ENCODE assay signal across 28 cellular contexts in the genomic region with DNA sequence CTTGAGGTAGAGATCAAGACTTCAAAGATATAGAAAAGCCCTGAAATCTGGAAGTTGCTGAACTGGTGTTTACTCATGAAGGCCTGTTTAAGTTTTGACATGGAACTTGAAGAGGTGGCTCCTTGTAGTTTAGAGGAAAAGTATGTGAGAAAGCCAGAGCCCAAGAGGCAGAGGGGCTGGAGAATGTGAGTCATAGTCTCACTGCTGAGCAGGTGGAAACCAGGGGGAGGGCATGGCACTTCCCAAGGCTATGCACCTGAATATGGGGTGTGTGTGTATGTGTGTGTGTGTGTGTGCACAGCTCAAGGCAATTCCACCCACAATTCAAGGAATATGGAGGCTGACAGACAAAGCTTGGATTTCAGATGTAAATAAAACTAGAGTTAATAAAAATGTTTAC. TPM values are rescaled to one million over a fixed set of nuclear protein-coding genes. Genes with fewer than 3 reads are reported as not detected.
A peak's percentile ranks its signal among the peaks of the same experiment; 100 is the strongest.
DNase-seq lines count a peak whose midpoint lies in the region; ATAC-seq, FAIRE-seq and TF ChIP-seq lines count a peak whose summit lies in the region.
"Had no signal": no experiment of that assay in that cellular context is flagged by ENCODE, and none has a peak within 500 bp of the region (broad histone marks: within the 10 kb centered on the region; RNA-seq: fewer than 3 reads in every experiment).

No MANE protein-coding gene starts in this region.

- no peak overlapping the region for H3K18ac ChIP-seq in mesendoderm (ENCODE audit: low read length)

- DNase-seq in Caco-2, result peak; percentile 56 to 65
- peak; percentile 14 for DNase-seq in EH (ENCODE audit: low read depth)
- peak; percentile 25 for DNase-seq in epithelial cell of esophagus (ENCODE audit: low read depth)
- DNase-seq in mesendoderm, result peak; percentile 23
- DNase-seq in D721Med (ENCODE audit: insufficient read length, low spot score), result no peak
- DNase-seq in C1 segment of cervical spinal cord (lab: John Stamatoyannopoulos, UW), result no peak
- DNase-seq: activated CD4-positive, CD25-positive, alpha-beta regulatory T cell treated with anti-CD3 and anti-CD28 coated beads, Interleukin-2, amount 50 U/mL, for 72 hours; activated CD8-positive, alpha-beta memory T cell treated with anti-CD3 and anti-CD28 coated beads for 24 hours; activated T-cell treated with anti-CD3 and anti-CD28 coated beads, Interleukin-2, amount 50 U/mL, for 1 hour; HCEC 1CT; hypothalamus; KG1; MM.1S; NCI-H2029; NCI-H526; nucleus accumbens; stimulated activated CD4-positive, alpha-beta T cell treated with anti-CD3 and anti-CD28 coated beads, Interleukin-12 subunit alpha, Interleukin-12 subunit beta, amount 100 ng/mL, for 4 hours; stimulated activated CD4-positive, alpha-beta T cell treated with anti-CD3 and anti-CD28 coated beads, Interleukin-4, amount 100 ng/mL, for 24 hours; T-helper 2 cell had no signal

- H3K23ac ChIP-seq in mesendoderm (ENCODE audit: low read length), result no peak overlapping the region

- no peaks in the 10 kb centered on the region for H3K79me2 ChIP-seq in mesendoderm (ENCODE audit: control insufficient read depth, insufficient read depth, low read length)

- POLR2A ChIA-PET in Caco-2 (lab: Charles Lee), result no interaction called here

- H3K4me3 ChIP-seq in Caco-2 (ENCODE audit: low read depth, low read length) (no peak overlapping the region), epithelial cell of esophagus (ENCODE audit: low read length) (no peak overlapping the region), mesendoderm (ENCODE audit: low read length) (no peak overlapping the region)
- H3K4me3 ChIP-seq: prostate gland had no signal

- peaks cover 25% of the 10 kb centered on the region for H3K4me1 ChIP-seq in Caco-2
- no peaks in the 10 kb centered on the region for H3K4me1 ChIP-seq in mesendoderm (ENCODE audit: control insufficient read depth, low read depth, low read length)
- H3K4me1 ChIP-seq: prostate gland had no signal

- H2BK5ac ChIP-seq in mesendoderm (ENCODE audit: low read length), result no peak overlapping the region

- FAIRE-seq in D721Med (lab: Jason Lieb, UNC), result no peak
- FAIRE-seq: GM12891 had no signal

- peaks cover 3% of the 10 kb centered on the region for H3K36me3 ChIP-seq in Caco-2 (ENCODE audit: control insufficient read depth, insufficient read depth, low read length)
- H3K36me3 ChIP-seq in mesendoderm (ENCODE audit: control insufficient read depth, insufficient read depth, low read length), result no peaks in the 10 kb centered on the region
- H3K36me3 ChIP-seq: prostate gland had no signal

- no peaks in the 10 kb centered on the region for H3K79me1 ChIP-seq in mesendoderm (ENCODE audit: low read length)

- peaks cover 24% of the 10 kb centered on the region for H3K4me1 Mint-ChIP-seq in Caco-2 (ENCODE audit: low read depth, unreplicated experiment)
- H3K4me1 Mint-ChIP-seq: brain had no signal

- H3K4ac ChIP-seq in mesendoderm (ENCODE audit: low read depth, low read length), result no peak overlapping the region

- H3K27me3 ChIP-seq in Caco-2 (replicated peaks; ENCODE audit: control insufficient read depth, insufficient read depth, low read length) (no peaks in the 10 kb centered on the region), mesendoderm (ENCODE audit: insufficient read depth, low read length, poor library complexity) (no peaks in the 10 kb centered on the region)

- ATAC-seq in GM21786 (IDR thresholded peaks at IDR 0.05; ENCODE audit: unreplicated experiment), result no peak
- ATAC-seq: left lobe of liver, Right ventricle myocardium inferior, sciatic nerve had no signal

- no peak overlapping the region for H4K5ac ChIP-seq in mesendoderm (ENCODE audit: low read length)

- H2BK15ac ChIP-seq in mesendoderm (replicated peaks; ENCODE audit: low read depth), result no peak overlapping the region

- H3K27ac ChIP-seq in mesendoderm (ENCODE audit: low read depth, low read length), result no peak overlapping the region
- H3K27ac ChIP-seq: HL-60, prostate gland had no signal

- H3K9ac ChIP-seq in mesendoderm (ENCODE audit: low read length), result no peak overlapping the region

- H3K9me3 ChIP-seq in Caco-2, result no peaks in the 10 kb centered on the region
- H3K9me3 ChIP-seq: prostate gland had no signal

- H4K8ac ChIP-seq in mesendoderm (ENCODE audit: low read depth, low read length), result no peak overlapping the region

- H2BK120ac ChIP-seq in mesendoderm (ENCODE audit: low read depth, low read length), result no peak overlapping the region

- no peak overlapping the region for H3K4me3 Mint-ChIP-seq in Caco-2 (ENCODE audit: unreplicated experiment)
- H3K4me3 Mint-ChIP-seq: brain, type B pancreatic cell had no signal

- H3K56ac ChIP-seq in mesendoderm (ENCODE audit: low read length), result no peak overlapping the region

- no peak overlapping the region for H2AK5ac ChIP-seq in mesendoderm (ENCODE audit: low read length)

- no peak for TF ChIP-seq CTCF in Caco-2 (IDR thresholded peaks at IDR 0.05; ENCODE audit: insufficient read depth in 1 of 2, low read depth in 1 of 2, low read length in 1 of 2, severe bottlenecking in 1 of 2, unreplicated experiment in 1 of 2)
- no peak for TF ChIP-seq CTCF in epithelial cell of esophagus (IDR thresholded peaks at IDR 0.05; ENCODE audit: insufficient read depth, low read depth, low read length, missing control alignments)
- no peak for TF ChIP-seq CTCF in D721Med (IDR thresholded peaks at IDR 0.05; ENCODE audit: insufficient read depth, missing control alignments)

- BruUV-seq in Caco-2 (replicated peaks; lab: Mats Ljungman, UMichigan), result no TSS peak

- no peak overlapping the region for H3K27ac Mint-ChIP-seq in Caco-2 (ENCODE audit: unreplicated experiment)
- H3K27ac Mint-ChIP-seq: brain, type B pancreatic cell had no signal

- H3K9me3 Mint-ChIP-seq in Caco-2 (ENCODE audit: unreplicated experiment), result no peaks in the 10 kb centered on the region
- H3K9me3 Mint-ChIP-seq: brain, type B pancreatic cell had no signal

- intact Hi-C loops in Caco-2 (cut with micrococcal nuclease; ENCODE audit: unreplicated experiment), result no loop called here

- H3K4me2 ChIP-seq in mesendoderm (ENCODE audit: low read length), result no peak overlapping the region

- peaks cover 72% of the 10 kb centered on the region for H3K36me3 Mint-ChIP-seq in Caco-2 (ENCODE audit: insufficient read depth, unreplicated experiment)

- CTCF ChIA-PET in Caco-2 (lab: Charles Lee), result no interaction called here

- no peaks in the 10 kb centered on the region for H3K27me3 Mint-ChIP-seq in Caco-2 (ENCODE audit: insufficient read depth, unreplicated experiment)
- H3K27me3 Mint-ChIP-seq: brain, type B pancreatic cell had no signal

RNA-seq across cellular contexts. Expression of a gene that starts 46.8 kb away (rescaled TPM):
- total RNA-seq in Caco-2 (2022), result 80.1 and 92.2 TPM in 2 replicates
- 29.8 TPM for polyA plus RNA-seq in mesendoderm (2013, experiment 1 of 2)
- 29.2 TPM for polyA plus RNA-seq in mesendoderm (2013, experiment 2 of 2)

Comparison
In these comparisons a context has a peak if more than half of its experiments do, and no peak if none do; other contexts are left out.
1. DNase-seq: peak in Caco-2 (2 of 2), EH (single experiment), epithelial cell of esophagus (single experiment) and mesendoderm (single experiment); none in D721Med (single experiment) and C1 segment of cervical spinal cord (0 of 14).